In genomic region chrX:141341743-141342142, GRCh38 we compare ENCODE assay signal across 26 cellular contexts.
DNase-seq lines count a peak whose midpoint lies in the region; ATAC-seq, FAIRE-seq and TF ChIP-seq lines count a peak whose summit lies in the region.
"Had no signal": no experiment of that assay in that cellular context is flagged by ENCODE, and none has a peak within 500 bp of the region (broad histone marks: within the 10 kb centered on the region; RNA-seq: fewer than 3 reads in every experiment).

No MANE protein-coding gene starts in this region.

- no peak for DNase-seq in HFFc6
- no peak for DNase-seq in SJSA1 (ENCODE audit: low read depth in 1 of 2, low spot score in 2 of 2)
- DNase-seq in cerebellar cortex (ENCODE audit: low spot score), result peak; percentile 0
- no peak for DNase-seq in keratinocyte (ENCODE audit: low read depth, low spot score)
- no peak for DNase-seq in SW480 (ENCODE audit: low spot score)
- no peak for DNase-seq in activated CD4-positive, alpha-beta T cell treated with anti-CD3 and anti-CD28 coated beads, Interleukin-2, amount 50 U/mL, for 48 hours
- DNase-seq: Caco-2; CD4-positive, alpha-beta memory T cell; DMS 273 treated with DMSO at 0.1 percent for 48 hours; DMS79 treated with DMSO at 0.1 percent for 48 hours; H9; KBM-7; NCI-H1105; NCI-H146; NCI-H2029 treated with DMSO at 0.1 percent for 48 hours; NCI-H2171 treated with DMSO at 0.1 percent for 48 hours; NCI-H446 treated with DMSO at 0.1 percent for 48 hours; NCI-H526 treated with DMSO at 0.1 percent for 48 hours; SHP77 had no signal

- H3K9me3 Mint-ChIP-seq in HFFc6, result no peaks in the 10 kb centered on the region; the same call in 1 of the 2 replicates

- H3K4me1 Mint-ChIP-seq in HFFc6 (ENCODE audit: low read depth), result peaks cover 21% of the 10 kb centered on the region
- H3K4me1 Mint-ChIP-seq: CD4-positive, alpha-beta memory T cell; H9 had no signal

- H3K27me3 Mint-ChIP-seq in HFFc6 (ENCODE audit: insufficient read depth), result no peaks in the 10 kb centered on the region
- H3K27me3 Mint-ChIP-seq: CD4-positive, alpha-beta memory T cell had no signal

- no peaks in the 10 kb centered on the region for H3K9me1 ChIP-seq in keratinocyte (ENCODE audit: control insufficient read depth, extremely low read depth, insufficient read depth, low read length)

- no peaks in the 10 kb centered on the region for H3K79me2 ChIP-seq in keratinocyte (ENCODE audit: control insufficient read depth, insufficient read depth, low read length)

- H3K9me3 ChIP-seq in SJSA1 (replicated peaks) (no peaks in the 10 kb centered on the region), keratinocyte (ENCODE audit: control insufficient read depth, low read depth, low read length) (no peaks in the 10 kb centered on the region)
- H3K9me3 ChIP-seq: BLaER1 treated with 17β-estradiol and CSF1 and Interleukin-3, amounts not matched to agents 10 nM and 100 nM; Caco-2 had no signal

- H3K4me2 ChIP-seq in keratinocyte (ENCODE audit: control insufficient read depth, extremely low read depth, insufficient read depth, low read depth, low read length), result peak overlapping the region; percentile 41
- H3K4me2 ChIP-seq: BLaER1 treated with 17β-estradiol and CSF1 and Interleukin-3, amounts not matched to agents 10 nM and 100 nM had no signal

- H3K36me3 Mint-ChIP-seq in HFFc6 (ENCODE audit: low read depth), result no peaks in the 10 kb centered on the region
- H3K36me3 Mint-ChIP-seq: CD4-positive, alpha-beta memory T cell had no signal

- no peaks in the 10 kb centered on the region for H4K20me1 ChIP-seq in keratinocyte (ENCODE audit: control insufficient read depth, extremely low read depth, insufficient read depth, low read length)
- H4K20me1 ChIP-seq: BLaER1 treated with 17β-estradiol and CSF1 and Interleukin-3, amounts not matched to agents 10 nM and 100 nM had no signal

- dilution Hi-C loops in keratinocyte (cut with MboI; ENCODE audit: extremely low pct_ligation_motif_present, low sequenced_read_pairs), result no loop called here

- no peak for ATAC-seq in HG03469 (IDR thresholded peaks at IDR 0.05; ENCODE audit: unreplicated experiment)
- ATAC-seq: HepG2 had no signal

- H3K27me3 ChIP-seq in SJSA1 (replicated peaks) (no peaks in the 10 kb centered on the region), keratinocyte (ENCODE audit: control insufficient read depth, extremely low read depth, insufficient read depth, low read length) (no peaks in the 10 kb centered on the region)

- no peaks in the 10 kb centered on the region for H3K4me1 ChIP-seq in SJSA1 (replicated peaks)
- H3K4me1 ChIP-seq in keratinocyte (ENCODE audit: control insufficient read depth, extremely low read depth, insufficient read depth, low read length), result no peaks in the 10 kb centered on the region
- H3K4me1 ChIP-seq: BLaER1 treated with 17β-estradiol and CSF1 and Interleukin-3, amounts not matched to agents 10 nM and 100 nM; Caco-2 had no signal

- TF ChIP-seq CTCF in HFFc6 (IDR thresholded peaks at IDR 0.05) (no peak), keratinocyte (optimal IDR thresholded peaks at IDR 0.05 in 1 of 3, IDR thresholded peaks at IDR 0.05 in 1 of 3, conservative IDR thresholded peaks at IDR 0.05 in 1 of 3; ENCODE audit: extremely low read depth in 1 of 3, insufficient read depth in 2 of 3, low read length in 3 of 3) (no peak)

- H3K4me3 Mint-ChIP-seq in HFFc6, result peak overlapping the region; percentile 71; the same call in 1 of the 2 replicates
- H3K4me3 Mint-ChIP-seq: CD4-positive, alpha-beta memory T cell; H9 had no signal

- H3K27ac ChIP-seq in SJSA1, result peak overlapping the region; percentile 37; the same call in 1 of the 2 replicates
- H3K27ac ChIP-seq in keratinocyte (ENCODE audit: control insufficient read depth, insufficient read depth, low read length), result no peak overlapping the region
- H3K27ac ChIP-seq: BLaER1 treated with 17β-estradiol and CSF1 and Interleukin-3, amounts not matched to agents 10 nM and 100 nM; GM23248; HL-60; SK-N-MC had no signal

- H3K9ac ChIP-seq in keratinocyte (ENCODE audit: control insufficient read depth, extremely low read depth, insufficient read depth, low read length), result no peak overlapping the region
- H3K9ac ChIP-seq: BLaER1 treated with 17β-estradiol and CSF1 and Interleukin-3, amounts not matched to agents 10 nM and 100 nM; GM23248 had no signal

- FAIRE-seq in keratinocyte (lab: Jason Lieb, UNC), result no peak
- FAIRE-seq: GM12891, HepG2 had no signal

- H3K4me3 ChIP-seq in SJSA1 (no peak overlapping the region), keratinocyte (ENCODE audit: control insufficient read depth in 2 of 3, extremely low read depth in 1 of 3, insufficient read depth in 2 of 3, low read depth in 1 of 3, low read length in 3 of 3) (no peak overlapping the region)
- H3K4me3 ChIP-seq: BLaER1 treated with 17β-estradiol and CSF1 and Interleukin-3, amounts not matched to agents 10 nM and 100 nM; GM23248; SK-N-MC had no signal

- H2AFZ ChIP-seq in keratinocyte (ENCODE audit: control insufficient read depth, low read length), result no peak overlapping the region
- H2AFZ ChIP-seq: GM23248 had no signal

- no peaks in the 10 kb centered on the region for H3K36me3 ChIP-seq in SJSA1
- H3K36me3 ChIP-seq in keratinocyte (ENCODE audit: control insufficient read depth in 2 of 2, extremely low read depth in 1 of 2, insufficient read depth in 2 of 2, low read length in 2 of 2), result no peaks in the 10 kb centered on the region
- H3K36me3 ChIP-seq: BLaER1 treated with 17β-estradiol and CSF1 and Interleukin-3, amounts not matched to agents 10 nM and 100 nM had no signal

- H3K27ac Mint-ChIP-seq in HFFc6, result peak overlapping the region; percentile 59; the same call in 1 of the 2 replicates
- H3K27ac Mint-ChIP-seq: CD4-positive, alpha-beta memory T cell; H9 had no signal
